Comparison of ENCODE assay signal across 1 cellular context in the genomic region with DNA sequence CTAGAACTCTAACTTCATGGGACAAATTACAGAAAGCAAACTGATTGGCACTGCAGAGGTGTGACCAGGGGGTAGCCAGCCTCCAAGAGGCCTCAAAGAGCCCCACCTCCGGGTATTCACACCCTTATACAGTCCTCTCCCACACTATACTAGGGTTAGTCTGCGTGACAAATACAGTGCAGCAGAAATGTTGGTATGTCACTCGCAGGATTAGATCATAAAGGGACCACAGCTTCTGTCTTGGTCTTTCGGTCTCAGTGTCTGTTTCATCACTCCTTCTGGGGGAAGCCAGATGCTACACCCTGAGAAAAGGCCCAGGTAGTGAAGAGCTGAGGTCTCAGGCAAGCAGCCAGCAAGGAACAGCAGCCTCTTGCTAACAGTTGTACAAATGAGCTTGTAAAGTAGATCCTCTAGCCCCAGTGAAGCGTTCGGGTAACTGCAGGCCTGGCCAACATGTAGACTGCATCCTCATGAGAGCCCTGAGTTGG.
TF ChIP-seq lines count a peak whose summit lies in the region.

No MANE protein-coding gene starts in this region.

TF ChIP-seq in GM12878, 131 proteins besides CTCF, POLR2A, EP300 and RAD21 (continued from another document and continues in another):
- TF ChIP-seq MEF2B (IDR thresholded peaks at IDR 0.05; ENCODE audit: partially characterized antibody, poor library complexity, severe bottlenecking) (peak; percentile 61), SIX5 (IDR thresholded peaks at IDR 0.05; ENCODE audit: low read depth, low read length, severe bottlenecking) (no peak), DPF2 (IDR thresholded peaks at IDR 0.05) (peak; percentile 59), BHLHE40 (IDR thresholded peaks at IDR 0.05; ENCODE audit: borderline replicate concordance in 1 of 2, low read depth in 2 of 2, low read length in 1 of 2) (peak; percentile 66 to 71; a peak in 3 of 4 replicates), ZNF217 (IDR thresholded peaks at IDR 0.05) (peak; percentile 23; the same call in 1 of the 2 replicates), YBX1 (IDR thresholded peaks at IDR 0.05) (no peak), RCOR1 (conservative IDR thresholded peaks at IDR 0.05; ENCODE audit: low read depth, low read length) (no peak), KDM1A (IDR thresholded peaks at IDR 0.05; ENCODE audit: borderline replicate concordance) (no peak), SREBF1 (IDR thresholded peaks at IDR 0.05; ENCODE audit: low read length) (no peak), MTA2 (IDR thresholded peaks at IDR 0.05; ENCODE audit: low read depth) (peak; percentile 76), CBX3 (IDR thresholded peaks at IDR 0.05; ENCODE audit: borderline replicate concordance, low read depth) (no peak), FOXM1 (IDR thresholded peaks at IDR 0.05; ENCODE audit: low read depth, low read length) (0 out of 2 replicates have a peak, but pooled peaks have one; percentile 70), CEBPB (IDR thresholded peaks at IDR 0.05; ENCODE audit: borderline replicate concordance in 1 of 2, low read depth in 2 of 2, low read length in 2 of 2) (no peak), ETV6 (conservative IDR thresholded peaks at IDR 0.05 in 1 of 2, IDR thresholded peaks at IDR 0.05 in 1 of 2; ENCODE audit: borderline replicate concordance in 1 of 2, low read depth in 1 of 2) (peak in 1 of 2 experiments; percentile 64; a peak in 1 of 4 replicates), POLR2AphosphoS2 (IDR thresholded peaks at IDR 0.05; ENCODE audit: low read depth, low read length) (no peak), SP1 (IDR thresholded peaks at IDR 0.05; ENCODE audit: low read depth, low read length) (peak; percentile 51), PML (IDR thresholded peaks at IDR 0.05; ENCODE audit: low read length) (peak; percentile 28; the same call in 1 of the 2 replicates), TAF1 (IDR thresholded peaks at IDR 0.05; ENCODE audit: borderline replicate concordance, low read depth, low read length) (no peak), EED (IDR thresholded peaks at IDR 0.05; ENCODE audit: low read depth) (peak; percentile 72), SMC3 (IDR thresholded peaks at IDR 0.05; ENCODE audit: borderline replicate concordance, low read length) (no peak), TCF12 (IDR thresholded peaks at IDR 0.05; ENCODE audit: low read depth, low read length) (peak; percentile 79), ZZZ3 (IDR thresholded peaks at IDR 0.05; ENCODE audit: control insufficient read depth, insufficient read length, low read depth) (no peak), STAT3 (IDR thresholded peaks at IDR 0.05; ENCODE audit: low read depth, low read length) (no peak), CREM (IDR thresholded peaks at IDR 0.05; ENCODE audit: low read depth) (peak; percentile 88), WRNIP1 (IDR thresholded peaks at IDR 0.05; ENCODE audit: borderline replicate concordance, low read depth, low read length) (no peak), ZSCAN29 (IDR thresholded peaks at IDR 0.05) (no peak), HDAC2 (IDR thresholded peaks at IDR 0.05) (no peak), CHD1 (IDR thresholded peaks at IDR 0.05; ENCODE audit: low read depth, low read length) (no peak), SMAD5 (IDR thresholded peaks at IDR 0.05; ENCODE audit: low read depth) (no peak), PAX5 (IDR thresholded peaks at IDR 0.05; ENCODE audit: borderline replicate concordance, low read depth, low read length) (peak; percentile 82; the same call in 1 of the 2 replicates), GABPA (IDR thresholded peaks at IDR 0.05; ENCODE audit: low read depth) (peak; percentile 18; the same call in 1 of the 2 replicates), POLR2AphosphoS5 (IDR thresholded peaks at IDR 0.05; ENCODE audit: low read length) (0 out of 2 replicates have a peak, but pooled peaks have one; percentile 41), SPI1 (IDR thresholded peaks at IDR 0.05; ENCODE audit: borderline replicate concordance, insufficient read depth, low read depth, low read length) (no peak), IKZF1 (conservative IDR thresholded peaks at IDR 0.05) (peak; percentile 32; the same call in 1 of the 2 replicates), ASH2L (IDR thresholded peaks at IDR 0.05; ENCODE audit: borderline replicate concordance, low read depth) (no peak), ZNF274 (IDR thresholded peaks at IDR 0.05; ENCODE audit: insufficient read depth, insufficient read length) (no peak)
- TF ChIP-seq, protein P1, sequence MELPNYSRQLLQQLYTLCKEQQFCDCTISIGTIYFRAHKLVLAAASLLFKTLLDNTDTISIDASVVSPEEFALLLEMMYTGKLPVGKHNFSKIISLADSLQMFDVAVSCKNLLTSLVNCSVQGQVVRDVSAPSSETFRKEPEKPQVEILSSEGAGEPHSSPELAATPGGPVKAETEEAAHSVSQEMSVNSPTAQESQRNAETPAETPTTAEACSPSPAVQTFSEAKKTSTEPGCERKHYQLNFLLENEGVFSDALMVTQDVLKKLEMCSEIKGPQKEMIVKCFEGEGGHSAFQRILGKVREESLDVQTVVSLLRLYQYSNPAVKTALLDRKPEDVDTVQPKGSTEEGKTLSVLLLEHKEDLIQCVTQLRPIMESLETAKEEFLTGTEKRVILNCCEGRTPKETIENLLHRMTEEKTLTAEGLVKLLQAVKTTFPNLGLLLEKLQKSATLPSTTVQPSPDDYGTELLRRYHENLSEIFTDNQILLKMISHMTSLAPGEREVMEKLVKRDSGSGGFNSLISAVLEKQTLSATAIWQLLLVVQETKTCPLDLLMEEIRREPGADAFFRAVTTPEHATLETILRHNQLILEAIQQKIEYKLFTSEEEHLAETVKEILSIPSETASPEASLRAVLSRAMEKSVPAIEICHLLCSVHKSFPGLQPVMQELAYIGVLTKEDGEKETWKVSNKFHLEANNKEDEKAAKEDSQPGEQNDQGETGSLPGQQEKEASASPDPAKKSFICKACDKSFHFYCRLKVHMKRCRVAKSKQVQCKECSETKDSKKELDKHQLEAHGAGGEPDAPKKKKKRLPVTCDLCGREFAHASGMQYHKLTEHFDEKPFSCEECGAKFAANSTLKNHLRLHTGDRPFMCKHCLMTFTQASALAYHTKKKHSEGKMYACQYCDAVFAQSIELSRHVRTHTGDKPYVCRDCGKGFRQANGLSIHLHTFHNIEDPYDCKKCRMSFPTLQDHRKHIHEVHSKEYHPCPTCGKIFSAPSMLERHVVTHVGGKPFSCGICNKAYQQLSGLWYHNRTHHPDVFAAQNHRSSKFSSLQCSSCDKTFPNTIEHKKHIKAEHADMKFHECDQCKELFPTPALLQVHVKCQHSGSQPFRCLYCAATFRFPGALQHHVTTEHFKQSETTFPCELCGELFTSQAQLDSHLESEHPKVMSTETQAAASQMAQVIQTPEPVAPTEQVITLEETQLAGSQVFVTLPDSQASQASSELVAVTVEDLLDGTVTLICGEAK (IDR thresholded peaks at IDR 0.05; ENCODE audit: borderline replicate concordance), result no peak; the same call in 1 of the 2 replicates
- TF ChIP-seq, protein P2, sequence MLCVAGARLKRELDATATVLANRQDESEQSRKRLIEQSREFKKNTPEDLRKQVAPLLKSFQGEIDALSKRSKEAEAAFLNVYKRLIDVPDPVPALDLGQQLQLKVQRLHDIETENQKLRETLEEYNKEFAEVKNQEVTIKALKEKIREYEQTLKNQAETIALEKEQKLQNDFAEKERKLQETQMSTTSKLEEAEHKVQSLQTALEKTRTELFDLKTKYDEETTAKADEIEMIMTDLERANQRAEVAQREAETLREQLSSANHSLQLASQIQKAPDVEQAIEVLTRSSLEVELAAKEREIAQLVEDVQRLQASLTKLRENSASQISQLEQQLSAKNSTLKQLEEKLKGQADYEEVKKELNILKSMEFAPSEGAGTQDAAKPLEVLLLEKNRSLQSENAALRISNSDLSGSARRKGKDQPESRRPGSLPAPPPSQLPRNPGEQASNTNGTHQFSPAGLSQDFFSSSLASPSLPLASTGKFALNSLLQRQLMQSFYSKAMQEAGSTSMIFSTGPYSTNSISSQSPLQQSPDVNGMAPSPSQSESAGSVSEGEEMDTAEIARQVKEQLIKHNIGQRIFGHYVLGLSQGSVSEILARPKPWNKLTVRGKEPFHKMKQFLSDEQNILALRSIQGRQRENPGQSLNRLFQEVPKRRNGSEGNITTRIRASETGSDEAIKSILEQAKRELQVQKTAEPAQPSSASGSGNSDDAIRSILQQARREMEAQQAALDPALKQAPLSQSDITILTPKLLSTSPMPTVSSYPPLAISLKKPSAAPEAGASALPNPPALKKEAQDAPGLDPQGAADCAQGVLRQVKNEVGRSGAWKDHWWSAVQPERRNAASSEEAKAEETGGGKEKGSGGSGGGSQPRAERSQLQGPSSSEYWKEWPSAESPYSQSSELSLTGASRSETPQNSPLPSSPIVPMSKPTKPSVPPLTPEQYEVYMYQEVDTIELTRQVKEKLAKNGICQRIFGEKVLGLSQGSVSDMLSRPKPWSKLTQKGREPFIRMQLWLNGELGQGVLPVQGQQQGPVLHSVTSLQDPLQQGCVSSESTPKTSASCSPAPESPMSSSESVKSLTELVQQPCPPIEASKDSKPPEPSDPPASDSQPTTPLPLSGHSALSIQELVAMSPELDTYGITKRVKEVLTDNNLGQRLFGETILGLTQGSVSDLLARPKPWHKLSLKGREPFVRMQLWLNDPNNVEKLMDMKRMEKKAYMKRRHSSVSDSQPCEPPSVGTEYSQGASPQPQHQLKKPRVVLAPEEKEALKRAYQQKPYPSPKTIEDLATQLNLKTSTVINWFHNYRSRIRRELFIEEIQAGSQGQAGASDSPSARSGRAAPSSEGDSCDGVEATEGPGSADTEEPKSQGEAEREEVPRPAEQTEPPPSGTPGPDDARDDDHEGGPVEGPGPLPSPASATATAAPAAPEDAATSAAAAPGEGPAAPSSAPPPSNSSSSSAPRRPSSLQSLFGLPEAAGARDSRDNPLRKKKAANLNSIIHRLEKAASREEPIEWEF (IDR thresholded peaks at IDR 0.05; ENCODE audit: insufficient replicate concordance, low read depth, low read length), result no peak
- TF ChIP-seq, protein P3, sequence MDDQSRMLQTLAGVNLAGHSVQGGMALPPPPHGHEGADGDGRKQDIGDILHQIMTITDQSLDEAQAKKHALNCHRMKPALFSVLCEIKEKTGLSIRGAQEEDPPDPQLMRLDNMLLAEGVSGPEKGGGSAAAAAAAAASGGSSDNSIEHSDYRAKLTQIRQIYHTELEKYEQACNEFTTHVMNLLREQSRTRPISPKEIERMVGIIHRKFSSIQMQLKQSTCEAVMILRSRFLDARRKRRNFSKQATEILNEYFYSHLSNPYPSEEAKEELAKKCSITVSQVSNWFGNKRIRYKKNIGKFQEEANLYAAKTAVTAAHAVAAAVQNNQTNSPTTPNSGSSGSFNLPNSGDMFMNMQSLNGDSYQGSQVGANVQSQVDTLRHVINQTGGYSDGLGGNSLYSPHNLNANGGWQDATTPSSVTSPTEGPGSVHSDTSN (IDR thresholded peaks at IDR 0.05; ENCODE audit: insufficient replicate concordance, low read depth, low read length), result peak; percentile 60
- TF ChIP-seq, protein P4, sequence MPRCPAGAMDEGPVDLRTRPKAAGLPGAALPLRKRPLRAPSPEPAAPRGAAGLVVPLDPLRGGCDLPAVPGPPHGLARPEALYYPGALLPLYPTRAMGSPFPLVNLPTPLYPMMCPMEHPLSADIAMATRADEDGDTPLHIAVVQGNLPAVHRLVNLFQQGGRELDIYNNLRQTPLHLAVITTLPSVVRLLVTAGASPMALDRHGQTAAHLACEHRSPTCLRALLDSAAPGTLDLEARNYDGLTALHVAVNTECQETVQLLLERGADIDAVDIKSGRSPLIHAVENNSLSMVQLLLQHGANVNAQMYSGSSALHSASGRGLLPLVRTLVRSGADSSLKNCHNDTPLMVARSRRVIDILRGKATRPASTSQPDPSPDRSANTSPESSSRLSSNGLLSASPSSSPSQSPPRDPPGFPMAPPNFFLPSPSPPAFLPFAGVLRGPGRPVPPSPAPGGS (IDR thresholded peaks at IDR 0.05; ENCODE audit: borderline replicate concordance, insufficient read depth, low read depth, low read length, poor library complexity, severe bottlenecking), result peak; percentile 79
- TF ChIP-seq, protein P5, sequence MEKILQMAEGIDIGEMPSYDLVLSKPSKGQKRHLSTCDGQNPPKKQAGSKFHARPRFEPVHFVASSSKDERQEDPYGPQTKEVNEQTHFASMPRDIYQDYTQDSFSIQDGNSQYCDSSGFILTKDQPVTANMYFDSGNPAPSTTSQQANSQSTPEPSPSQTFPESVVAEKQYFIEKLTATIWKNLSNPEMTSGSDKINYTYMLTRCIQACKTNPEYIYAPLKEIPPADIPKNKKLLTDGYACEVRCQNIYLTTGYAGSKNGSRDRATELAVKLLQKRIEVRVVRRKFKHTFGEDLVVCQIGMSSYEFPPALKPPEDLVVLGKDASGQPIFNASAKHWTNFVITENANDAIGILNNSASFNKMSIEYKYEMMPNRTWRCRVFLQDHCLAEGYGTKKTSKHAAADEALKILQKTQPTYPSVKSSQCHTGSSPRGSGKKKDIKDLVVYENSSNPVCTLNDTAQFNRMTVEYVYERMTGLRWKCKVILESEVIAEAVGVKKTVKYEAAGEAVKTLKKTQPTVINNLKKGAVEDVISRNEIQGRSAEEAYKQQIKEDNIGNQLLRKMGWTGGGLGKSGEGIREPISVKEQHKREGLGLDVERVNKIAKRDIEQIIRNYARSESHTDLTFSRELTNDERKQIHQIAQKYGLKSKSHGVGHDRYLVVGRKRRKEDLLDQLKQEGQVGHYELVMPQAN (conservative IDR thresholded peaks at IDR 0.05), result no peak
- TF ChIP-seq, protein P6, sequence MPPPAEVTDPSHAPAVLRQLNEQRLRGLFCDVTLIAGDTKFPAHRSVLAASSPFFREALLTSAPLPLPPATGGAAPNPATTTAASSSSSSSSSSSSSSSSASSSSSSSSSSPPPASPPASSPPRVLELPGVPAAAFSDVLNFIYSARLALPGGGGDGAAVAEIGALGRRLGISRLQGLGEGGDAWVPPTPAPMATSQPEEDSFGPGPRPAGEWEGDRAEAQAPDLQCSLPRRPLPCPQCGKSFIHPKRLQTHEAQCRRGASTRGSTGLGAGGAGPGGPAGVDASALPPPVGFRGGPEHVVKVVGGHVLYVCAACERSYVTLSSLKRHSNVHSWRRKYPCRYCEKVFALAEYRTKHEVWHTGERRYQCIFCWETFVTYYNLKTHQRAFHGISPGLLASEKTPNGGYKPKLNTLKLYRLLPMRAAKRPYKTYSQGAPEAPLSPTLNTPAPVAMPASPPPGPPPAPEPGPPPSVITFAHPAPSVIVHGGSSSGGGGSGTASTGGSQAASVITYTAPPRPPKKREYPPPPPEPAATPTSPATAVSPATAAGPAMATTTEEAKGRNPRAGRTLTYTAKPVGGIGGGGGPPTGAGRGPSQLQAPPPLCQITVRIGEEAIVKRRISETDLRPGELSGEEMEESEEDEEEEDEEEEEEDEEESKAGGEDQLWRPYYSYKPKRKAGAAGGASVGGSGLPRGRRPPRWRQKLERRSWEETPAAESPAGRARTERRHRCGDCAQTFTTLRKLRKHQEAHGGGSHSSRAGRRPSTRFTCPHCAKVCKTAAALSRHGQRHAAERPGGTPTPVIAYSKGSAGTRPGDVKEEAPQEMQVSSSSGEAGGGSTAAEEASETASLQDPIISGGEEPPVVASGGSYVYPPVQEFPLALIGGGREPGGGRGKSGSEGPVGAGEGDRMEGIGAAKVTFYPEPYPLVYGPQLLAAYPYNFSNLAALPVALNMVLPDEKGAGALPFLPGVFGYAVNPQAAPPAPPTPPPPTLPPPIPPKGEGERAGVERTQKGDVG (CRISPR knock-in tag; IDR thresholded peaks at IDR 0.05), result no peak
- TF ChIP-seq, protein P7, sequence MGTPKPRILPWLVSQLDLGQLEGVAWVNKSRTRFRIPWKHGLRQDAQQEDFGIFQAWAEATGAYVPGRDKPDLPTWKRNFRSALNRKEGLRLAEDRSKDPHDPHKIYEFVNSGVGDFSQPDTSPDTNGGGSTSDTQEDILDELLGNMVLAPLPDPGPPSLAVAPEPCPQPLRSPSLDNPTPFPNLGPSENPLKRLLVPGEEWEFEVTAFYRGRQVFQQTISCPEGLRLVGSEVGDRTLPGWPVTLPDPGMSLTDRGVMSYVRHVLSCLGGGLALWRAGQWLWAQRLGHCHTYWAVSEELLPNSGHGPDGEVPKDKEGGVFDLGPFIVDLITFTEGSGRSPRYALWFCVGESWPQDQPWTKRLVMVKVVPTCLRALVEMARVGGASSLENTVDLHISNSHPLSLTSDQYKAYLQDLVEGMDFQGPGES (IDR thresholded peaks at IDR 0.05), result no peak
